Comparison of ENCODE assay signal across 1 cellular context in genomic region chr3:127200086-127200691, GRCh38.
TF ChIP-seq lines count a peak whose summit lies in the region.

No MANE protein-coding gene starts in this region.

TF ChIP-seq in GM12878, 131 proteins besides CTCF, POLR2A, EP300 and RAD21 (continued from another document):
- no peak for TF ChIP-seq USF2 (IDR thresholded peaks at IDR 0.05; ENCODE audit: borderline replicate concordance, low read depth, low read length)
- no peak for TF ChIP-seq HDAC2 (IDR thresholded peaks at IDR 0.05)
- TF ChIP-seq SPI1 (IDR thresholded peaks at IDR 0.05; ENCODE audit: borderline replicate concordance, insufficient read depth, low read depth, low read length) = peak; percentile 53
- no peak for TF ChIP-seq SIN3A (IDR thresholded peaks at IDR 0.05; ENCODE audit: low read depth, low read length)
- TF ChIP-seq E4F1 (IDR thresholded peaks at IDR 0.05; ENCODE audit: borderline replicate concordance, partially characterized antibody) = no peak
- no peak for TF ChIP-seq ZBTB4 (CRISPR knock-in tag; IDR thresholded peaks at IDR 0.05)
- TF ChIP-seq KAT2A (conservative IDR thresholded peaks at IDR 0.05; ENCODE audit: control insufficient read depth, low read depth, low read length) = no peak
- TF ChIP-seq HSF1 (IDR thresholded peaks at IDR 0.05; ENCODE audit: low read depth, low read length) = no peak
- TF ChIP-seq RUNX3 (IDR thresholded peaks at IDR 0.05; ENCODE audit: low read length) = peak; percentile 70
- no peak; a peak in 2 of 4 replicates for TF ChIP-seq IKZF2 (IDR thresholded peaks at IDR 0.05)
- no peak for TF ChIP-seq IRF3 (IDR thresholded peaks at IDR 0.05)
